In genomic region chr22:31951201-31952093, GRCh38 we compare ENCODE assay signal across 8 cellular contexts. TPM values are rescaled to one million over a fixed set of nuclear protein-coding genes. Genes with fewer than 3 reads are reported as not detected.
DNase-seq lines count a peak whose midpoint lies in the region; ATAC-seq and TF ChIP-seq lines count a peak whose summit lies in the region.

No MANE protein-coding gene starts in this region.

- H3K36me3 ChIP-seq in adipocyte (ENCODE audit: control insufficient read depth, insufficient read depth, low read length, severe bottlenecking) (peaks cover 10% of the 10 kb centered on the region), left lung (peaks cover 0 to 49% of the 10 kb centered on the region in 2 donors), thoracic aorta (peaks cover 5% of the 10 kb centered on the region)

- H3K9ac ChIP-seq in adipocyte (ENCODE audit: low read length), result peak overlapping the region; percentile 10

- H3K27me3 ChIP-seq in adipocyte (replicated peaks; ENCODE audit: control insufficient read depth, insufficient read depth, low read length) (no peaks in the 10 kb centered on the region), left lung (no peaks in the 10 kb centered on the region), thoracic aorta (replicated peaks; ENCODE audit: insufficient read depth) (no peaks in the 10 kb centered on the region)

- no peaks in the 10 kb centered on the region for H3K27me3 Mint-ChIP-seq in activated T-cell treated with anti-CD3 and anti-CD28 coated beads, Interleukin-2, amount 50 U/mL, for 24 hours

- H3K27ac ChIP-seq in left lung (peak overlapping the region; percentile 45 to 73), thoracic aorta (peak overlapping the region; percentile 78 to 91)

- ATAC-seq in left lung, result no peak
- no peak for ATAC-seq in thoracic aorta (ENCODE audit: insufficient number of reproducible peaks, low FRiP score, low read depth)
- ATAC-seq in HG02981 (IDR thresholded peaks at IDR 0.05; ENCODE audit: unreplicated experiment), result no peak

- no peak overlapping the region for H3K4me3 ChIP-seq in adipocyte (ENCODE audit: low read length)
- no peak overlapping the region for H3K4me3 ChIP-seq in left lung
- peak overlapping the region; percentile 33 for H3K4me3 ChIP-seq in thoracic aorta

- H3K9me3 ChIP-seq in adipocyte (ENCODE audit: control insufficient read depth, low read length) (no peaks in the 10 kb centered on the region), left lung (no peaks in the 10 kb centered on the region), thoracic aorta (no peaks in the 10 kb centered on the region)

- H3K4me1 ChIP-seq in adipocyte (ENCODE audit: control insufficient read depth, insufficient read depth, low read length) (peaks cover 66% of the 10 kb centered on the region), left lung (peaks cover 26 to 79% of the 10 kb centered on the region in 2 donors), thoracic aorta (ENCODE audit: control insufficient read depth in 1 of 2, low read depth in 2 of 2) (peaks cover 61 to 89% of the 10 kb centered on the region in 2 donors)

- intact Hi-C loops in left lung (cut with DNase I), result no loop called here

- TF ChIP-seq CTCF in left lung (IDR thresholded peaks at IDR 0.05) (no peak), thoracic aorta (IDR thresholded peaks at IDR 0.05) (no peak)

- no peaks in the 10 kb centered on the region for H3K9me3 Mint-ChIP-seq in activated T-cell treated with anti-CD3 and anti-CD28 coated beads, Interleukin-2, amount 50 U/mL, for 24 hours

- H3K27ac Mint-ChIP-seq in activated T-cell treated with anti-CD3 and anti-CD28 coated beads, Interleukin-2, amount 50 U/mL, for 24 hours, result peak overlapping the region; percentile 91

- peak; percentile 45 for DNase-seq in activated T-cell treated with anti-CD3 and anti-CD28 coated beads, Interleukin-2, amount 50 U/mL, for 24 hours
- DNase-seq in activated T-cell treated with anti-CD3 and anti-CD28 coated beads, Interleukin-2, amount 50 U/mL, for 1 hour, result no peak
- DNase-seq in adipocyte (ENCODE audit: low read depth) (no peak), left lung (no peak), thoracic aorta (ENCODE audit: low spot score) (no peak), dermis blood vessel endothelial cell (no peak), SHP77 (lab: John Stamatoyannopoulos, UW) (no peak)

- H3K4me3 Mint-ChIP-seq in activated T-cell treated with anti-CD3 and anti-CD28 coated beads, Interleukin-2, amount 50 U/mL, for 24 hours, result peak overlapping the region; percentile 43

- peaks cover 93% of the 10 kb centered on the region for H3K36me3 Mint-ChIP-seq in activated T-cell treated with anti-CD3 and anti-CD28 coated beads, Interleukin-2, amount 50 U/mL, for 24 hours (ENCODE audit: low read depth)

- H3K4me1 Mint-ChIP-seq in activated T-cell treated with anti-CD3 and anti-CD28 coated beads, Interleukin-2, amount 50 U/mL, for 24 hours (ENCODE audit: low read depth), result peaks cover 78% of the 10 kb centered on the region

RNA-seq across cellular contexts. Expression of gene YWHAH, which starts 7.1 kb away (rescaled TPM):
- total RNA-seq in left lung (100 to 1,000 TPM; 152 to 183 TPM), thoracic aorta (100 to 1,000 TPM; 174 to 175 TPM), dermis blood vessel endothelial cell (145 and 162 TPM in 2 replicates)
